Comparison of ENCODE assay signal across 26 cellular contexts in the genomic region with DNA sequence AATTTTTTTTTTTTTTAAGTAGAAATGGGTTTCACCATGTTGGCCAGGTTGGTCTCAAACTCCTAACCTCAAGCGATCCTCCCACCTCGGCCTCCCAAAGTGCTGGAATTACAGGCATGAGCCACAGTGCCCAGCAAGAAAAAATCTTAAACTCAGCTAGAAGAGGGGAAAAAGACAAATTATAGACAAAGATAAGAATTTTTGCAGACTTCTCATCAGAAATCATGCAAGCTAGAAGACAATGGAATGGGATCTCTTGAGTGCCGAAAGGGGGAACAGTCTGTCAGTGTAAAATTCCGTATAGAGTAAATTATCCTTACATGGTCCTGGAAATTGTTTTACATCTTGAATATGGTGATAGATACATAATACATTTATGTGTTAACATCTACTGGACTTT.
"Had no signal": no experiment of that assay in that cellular context is flagged by ENCODE, and none has a peak within 500 bp of the region (broad histone marks: within the 10 kb centered on the region; RNA-seq: fewer than 3 reads in every experiment).

No MANE protein-coding gene starts in this region.

- H3K9me3 ChIP-seq: neutrophil, ovary, suprapubic skin, upper lobe of right lung had no signal

- H3K36me3 ChIP-seq: left ventricle myocardium inferior, neural progenitor cell, neutrophil, ovary, right atrium auricular region, suprapubic skin, thoracic aorta, tibial artery, upper lobe of right lung had no signal

- FAIRE-seq: urothelium cell line had no signal

- H3K27ac ChIP-seq: left ventricle myocardium inferior, neural progenitor cell, neutrophil, ovary, right atrium auricular region, skin epidermis, suprapubic skin, thoracic aorta, tibial artery, upper lobe of right lung had no signal

- H3K4me3 ChIP-seq: left ventricle myocardium inferior, lung, neural progenitor cell, ovary, right atrium auricular region, skin epidermis, suprapubic skin, thoracic aorta, tibial artery, upper lobe of right lung had no signal

- H3K4me2 ChIP-seq: neural progenitor cell had no signal

- H3K9ac ChIP-seq: neural progenitor cell had no signal

- ATAC-seq: natural killer cell; sciatic nerve; stimulated activated effector memory CD8-positive, alpha-beta T cell treated with anti-CD3 and anti-CD28 coated beads, Interleukin-12 subunit alpha, Interleukin-12 subunit beta, amount 100 ng/mL, for 72 hours; upper lobe of right lung had no signal

- H3K4me1 ChIP-seq: left ventricle myocardium inferior, neural progenitor cell, right atrium auricular region, suprapubic skin, tibial artery, upper lobe of right lung had no signal

- H2AFZ ChIP-seq: neural progenitor cell had no signal

- H3K27me3 ChIP-seq: neural progenitor cell, ovary, right atrium auricular region, tibial artery had no signal

- DNase-seq: islet precursor cell; left ventricle myocardium inferior; mesendoderm; naive B cell; natural killer cell; nephron progenitor cell; occipital lobe; ovary; stimulated activated CD4-positive, alpha-beta T cell treated with anti-CD3 and anti-CD28 coated beads, Interleukin-12 subunit alpha, Interleukin-12 subunit beta, amount 100 ng/mL, for 4 hours; stimulated activated CD4-positive, alpha-beta T cell treated with anti-CD3 and anti-CD28 coated beads, Interleukin-15, amount 100 ng/mL, for 24 hours; stimulated activated CD4-positive, alpha-beta T cell treated with anti-CD3 and anti-CD28 coated beads, Interleukin-2, amount 100 ng/mL, for 24 hours; stimulated activated CD4-positive, alpha-beta T cell treated with anti-CD3 and anti-CD28 coated beads, Interleukin-4, amount 100 ng/mL, for 1 hour; stimulated activated naive CD4-positive, alpha-beta T cell; tibial artery; trophoblast cell; upper lobe of right lung had no signal
